ENCODE assay signal across 2 cellular contexts in the genomic region with DNA sequence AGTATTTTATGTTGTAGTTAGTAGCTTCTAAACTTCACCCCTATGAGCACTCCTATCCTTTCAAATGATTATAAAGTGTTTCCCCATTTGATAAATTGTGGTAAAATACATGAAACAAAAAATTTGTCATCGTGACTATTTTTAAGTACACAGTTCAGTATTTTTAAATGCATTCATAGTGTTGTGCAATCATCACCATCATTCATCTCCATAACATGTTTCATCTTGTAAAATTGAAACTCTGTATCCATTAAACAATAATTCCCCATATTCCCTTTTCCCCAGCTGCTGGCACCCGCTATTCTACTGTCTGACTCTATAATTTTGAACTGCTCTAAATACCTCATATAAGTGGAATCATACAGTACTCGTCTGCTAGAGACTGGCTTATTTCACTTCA.
TF ChIP-seq lines count a peak whose summit lies in the region.

No MANE protein-coding gene starts in this region.

TF ChIP-seq in HepG2, 621 proteins besides CTCF, POLR2A, EP300 and RAD21:
- TF ChIP-seq CEBPB (IDR thresholded peaks at IDR 0.05; ENCODE audit: borderline replicate concordance, low read depth, low read length), result peak; percentile 31; the same call in 1 of the 2 replicates
- TF ChIP-seq PHF20 (CRISPR knock-in tag; IDR thresholded peaks at IDR 0.05), result no peak

TF ChIP-seq in K562, 482 proteins besides CTCF, POLR2A, EP300 and RAD21:
- TF ChIP-seq CEBPG (CRISPR knock-in tag; IDR thresholded peaks at IDR 0.05) (no peak), CEBPG (tag; conservative IDR thresholded peaks at IDR 0.05 in 1 of 2, IDR thresholded peaks at IDR 0.05 in 1 of 2) (peak in 1 of 2 experiments; percentile 34; a peak in 1 of 4 replicates), CEBPB (tag; IDR thresholded peaks at IDR 0.05) (peak; percentile 67), LEF1 (IDR thresholded peaks at IDR 0.05) (no peak)
